Comparison of ENCODE assay signal across 22 cellular contexts in the genomic region with DNA sequence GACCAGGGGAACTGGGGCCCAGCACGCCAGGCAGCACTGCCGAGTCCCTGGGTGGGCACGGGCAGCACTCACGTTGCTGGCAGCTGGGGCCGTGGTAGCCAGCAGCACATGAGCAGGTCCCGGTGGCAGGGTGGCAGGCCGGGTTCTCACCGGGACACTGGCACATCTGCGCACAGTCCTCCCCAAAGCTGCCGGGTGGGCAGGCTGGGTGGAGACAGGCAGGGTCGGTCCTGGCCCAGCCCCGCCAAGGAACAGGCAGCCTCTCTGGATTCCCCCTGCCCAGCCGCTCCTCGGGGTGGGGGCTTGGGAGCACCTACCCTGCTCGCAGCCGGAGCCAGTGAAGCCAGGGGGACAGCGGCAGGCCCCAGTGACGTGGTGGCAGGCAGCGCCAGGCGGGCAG. TPM values are rescaled to one million over a fixed set of nuclear protein-coding genes. Genes with fewer than 3 reads are reported as not detected.
DNase-seq lines count a peak whose midpoint lies in the region; TF ChIP-seq lines count a peak whose summit lies in the region.
"Had no signal": no experiment of that assay in that cellular context is flagged by ENCODE, and none has a peak within 500 bp of the region (broad histone marks: within the 10 kb centered on the region; RNA-seq: fewer than 3 reads in every experiment).

No MANE protein-coding gene starts in this region.

- no peaks in the 10 kb centered on the region for H3K9me3 ChIP-seq in BLaER1
- H3K9me3 ChIP-seq in BLaER1 treated with 17β-estradiol and CSF1 and Interleukin-3, amounts not matched to agents 10 nM and 100 nM (replicated peaks in 1 of 11) = no peaks in the 10 kb centered on the region
- no peaks in the 10 kb centered on the region for H3K9me3 ChIP-seq in MG63
- H3K9me3 ChIP-seq in neural progenitor cell (ENCODE audit: low read depth) = no peaks in the 10 kb centered on the region
- no peaks in the 10 kb centered on the region for H3K9me3 ChIP-seq in ascending aorta
- H3K9me3 ChIP-seq: BE2C had no signal

- H3K27me3 Mint-ChIP-seq in neural progenitor cell (ENCODE audit: insufficient read depth, low read depth) = peaks cover 2% of the 10 kb centered on the region
- no peaks in the 10 kb centered on the region for H3K27me3 Mint-ChIP-seq in nephron progenitor cell (ENCODE audit: low read depth, poor library complexity)
- H3K27me3 Mint-ChIP-seq: CD4-positive, alpha-beta memory T cell; CD4-positive, CD25-positive, alpha-beta regulatory T cell; CD8-positive, alpha-beta memory T cell had no signal

- intact Hi-C loops in ascending aorta (cut with DNase I) = no loop called here

- H3K4me1 ChIP-seq in BLaER1 = peaks cover 81% of the 10 kb centered on the region
- H3K4me1 ChIP-seq in BLaER1 treated with 17β-estradiol and CSF1 and Interleukin-3, amounts not matched to agents 10 nM and 100 nM = peaks cover 31 to 86% (median 67%) of the 10 kb centered on the region in 10 experiments
- H3K4me1 ChIP-seq in neural progenitor cell = no peaks in the 10 kb centered on the region
- no peaks in the 10 kb centered on the region for H3K4me1 ChIP-seq in ascending aorta
- H3K4me1 ChIP-seq: BE2C had no signal

- H3K9me3 Mint-ChIP-seq in neural progenitor cell = no peaks in the 10 kb centered on the region
- H3K9me3 Mint-ChIP-seq in nephron progenitor cell = no peaks in the 10 kb centered on the region
- H3K9me3 Mint-ChIP-seq: CD4-positive, alpha-beta memory T cell; CD8-positive, alpha-beta memory T cell had no signal

- H3K4me3 Mint-ChIP-seq in neural progenitor cell (no peak overlapping the region), nephron progenitor cell (no peak overlapping the region)
- H3K4me3 Mint-ChIP-seq: CD14-positive monocyte; CD4-positive, alpha-beta memory T cell; CD4-positive, CD25-positive, alpha-beta regulatory T cell; CD8-positive, alpha-beta memory T cell had no signal

- H3K4me3 ChIP-seq in BLaER1 (no peak overlapping the region), MG63 (no peak overlapping the region), neural progenitor cell (no peak overlapping the region), ascending aorta (no peak overlapping the region)
- no peak overlapping the region for H3K4me3 ChIP-seq in BLaER1 treated with 17β-estradiol and CSF1 and Interleukin-3, amounts not matched to agents 10 nM and 100 nM

- H3K27ac ChIP-seq in BLaER1 (no peak overlapping the region; the same call in 1 of the 2 replicates), neural progenitor cell (no peak overlapping the region), ascending aorta (no peak overlapping the region)
- H3K27ac ChIP-seq in BLaER1 treated with 17β-estradiol and CSF1 and Interleukin-3, amounts not matched to agents 10 nM and 100 nM = no peak overlapping the region

- no peaks in the 10 kb centered on the region for H3K4me1 Mint-ChIP-seq in neural progenitor cell
- no peaks in the 10 kb centered on the region for H3K4me1 Mint-ChIP-seq in nephron progenitor cell
- H3K4me1 Mint-ChIP-seq: CD14-positive monocyte; CD4-positive, CD25-positive, alpha-beta regulatory T cell; CD8-positive, alpha-beta memory T cell had no signal

- no peaks in the 10 kb centered on the region for H3K36me3 Mint-ChIP-seq in neural progenitor cell
- H3K36me3 Mint-ChIP-seq in nephron progenitor cell (ENCODE audit: low read depth) = no peaks in the 10 kb centered on the region
- H3K36me3 Mint-ChIP-seq: CD14-positive monocyte; CD4-positive, alpha-beta memory T cell; CD4-positive, CD25-positive, alpha-beta regulatory T cell; CD8-positive, alpha-beta memory T cell had no signal

- peaks cover 100% of the 10 kb centered on the region for H4K20me1 ChIP-seq in BLaER1
- peaks cover 0 to 100% (median 90%) of the 10 kb centered on the region in 11 experiments; a peak in 18 of 22 replicates for H4K20me1 ChIP-seq in BLaER1 treated with 17β-estradiol and CSF1 and Interleukin-3, amounts not matched to agents 10 nM and 100 nM
- H4K20me1 ChIP-seq in neural progenitor cell (ENCODE audit: low read depth) = peaks cover 9% of the 10 kb centered on the region

- no peak overlapping the region for H3K9ac ChIP-seq in BLaER1
- peak overlapping the region in 2 of 11 experiments; percentile 48 to 60; a peak in 4 of 22 replicates for H3K9ac ChIP-seq in BLaER1 treated with 17β-estradiol and CSF1 and Interleukin-3, amounts not matched to agents 10 nM and 100 nM
- peak overlapping the region; percentile 13 for H3K9ac ChIP-seq in neural progenitor cell

- DNase-seq in MG63 (peak; percentile 20), neural progenitor cell (ENCODE audit: low spot score) (no peak), ascending aorta (ENCODE audit: low spot score in 2 of 2) (no peak), nephron progenitor cell (no peak), NCI-H146 treated with DMSO at 0.1 percent for 48 hours (lab: John Stamatoyannopoulos, UW; ENCODE audit: unreplicated experiment) (no peak)
- DNase-seq in activated T-cell treated with anti-CD3 and anti-CD28 coated beads, Interleukin-2, amount 50 U/mL, for 1 hour = no peak
- DNase-seq: 8988T; ACHN; BE2C; CD4-positive, alpha-beta memory T cell; CD4-positive, CD25-positive, alpha-beta regulatory T cell; CD8-positive, alpha-beta memory T cell; COR-L47; DMS 273 treated with DMSO at 0.1 percent for 48 hours; DMS153; DMS79; DND-41; EL; GF-D8 had no signal

- no peaks in the 10 kb centered on the region for H3K27me3 ChIP-seq in BLaER1
- H3K27me3 ChIP-seq in BLaER1 treated with 17β-estradiol and CSF1 and Interleukin-3, amounts not matched to agents 10 nM and 100 nM = no peaks in the 10 kb centered on the region
- H3K27me3 ChIP-seq in MG63 = no peaks in the 10 kb centered on the region; the same call in 1 of the 2 replicates
- no peaks in the 10 kb centered on the region for H3K27me3 ChIP-seq in neural progenitor cell
- no peaks in the 10 kb centered on the region for H3K27me3 ChIP-seq in ascending aorta
- H3K27me3 ChIP-seq: BE2C had no signal

- H3K36me3 ChIP-seq in BLaER1 (peaks cover 37% of the 10 kb centered on the region), MG63 (peaks cover 86% of the 10 kb centered on the region), neural progenitor cell (no peaks in the 10 kb centered on the region), ascending aorta (peaks cover 57 to 88% of the 10 kb centered on the region in 2 donors)
- peaks cover 0 to 34% (median 0%) of the 10 kb centered on the region in 11 experiments; a peak in 4 of 22 replicates for H3K36me3 ChIP-seq in BLaER1 treated with 17β-estradiol and CSF1 and Interleukin-3, amounts not matched to agents 10 nM and 100 nM
- H3K36me3 ChIP-seq: BE2C had no signal

- H3K4me2 ChIP-seq in BLaER1 = peak overlapping the region; percentile 71
- H3K4me2 ChIP-seq in BLaER1 treated with 17β-estradiol and CSF1 and Interleukin-3, amounts not matched to agents 10 nM and 100 nM = peak overlapping the region; percentile 46 to 86 (median 66); a peak in 20 of 22 replicates
- no peak overlapping the region for H3K4me2 ChIP-seq in neural progenitor cell

- H2AFZ ChIP-seq in neural progenitor cell (replicated peaks) = no peak overlapping the region

- no peak for TF ChIP-seq CTCF in neural progenitor cell (IDR thresholded peaks at IDR 0.05)
- no peak for TF ChIP-seq CTCF in ascending aorta (IDR thresholded peaks at IDR 0.05)
- TF ChIP-seq CTCF in nephron progenitor cell (IDR thresholded peaks at IDR 0.05) = no peak

- no peaks in the 10 kb centered on the region for H3F3A ChIP-seq in neural progenitor cell (ENCODE audit: low read depth)

- H3K27ac Mint-ChIP-seq in neural progenitor cell (no peak overlapping the region), nephron progenitor cell (no peak overlapping the region)
- H3K27ac Mint-ChIP-seq: CD14-positive monocyte; CD4-positive, CD25-positive, alpha-beta regulatory T cell; CD8-positive, alpha-beta memory T cell had no signal

- H3K79me2 ChIP-seq in neural progenitor cell (ENCODE audit: low read depth) = no peaks in the 10 kb centered on the region

RNA-seq across cellular contexts. Expression of gene ARHGEF16, which starts 42.5 kb away (rescaled TPM):
- total RNA-seq in MG63 (2014; rRNA removed; shearing (Covaris generic); ENCODE audit: low replicate concordance) = 0.13 TPM in 1 of 2 replicates, not detected in the other
- total RNA-seq in neural progenitor cell (ENCODE audit: low replicate concordance) = 1.3 and 7.8 TPM in 2 replicates
- not detected for total RNA-seq in ascending aorta
- total RNA-seq: CD4-positive, CD25-positive, alpha-beta regulatory T cell; CD8-positive, alpha-beta memory T cell had no signal
